Comparison of ENCODE assay signal across 26 cellular contexts in the genomic region with DNA sequence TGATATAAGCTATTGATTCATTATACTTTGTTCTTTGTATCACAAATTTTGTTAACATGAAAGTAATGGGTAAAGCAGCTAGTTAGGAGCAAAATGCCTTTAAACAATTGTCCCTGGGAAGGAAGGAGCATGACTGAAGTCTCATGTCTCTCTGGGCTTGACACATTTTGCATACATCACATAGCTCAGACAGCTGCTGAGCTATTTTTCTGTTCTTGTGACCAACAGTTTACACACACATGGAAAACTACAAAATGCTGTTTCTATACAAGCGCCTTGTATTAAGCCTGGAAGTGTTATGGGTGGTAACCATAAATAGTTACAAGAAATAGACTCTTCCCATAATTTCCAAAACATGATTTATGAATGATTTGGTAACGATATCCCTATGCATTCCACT. TPM values are rescaled to one million over a fixed set of nuclear protein-coding genes. Genes with fewer than 3 reads are reported as not detected.
"Had no signal": no experiment of that assay in that cellular context is flagged by ENCODE, and none has a peak within 500 bp of the region (broad histone marks: within the 10 kb centered on the region; RNA-seq: fewer than 3 reads in every experiment).

No MANE protein-coding gene starts in this region.

- H3K36me3 Mint-ChIP-seq: activated naive CD8-positive, alpha-beta T cell; natural killer cell; stimulated activated naive B cell treated with anti-CD40 and anti-IgM and Interleukin-4, amounts not matched to agents 10 μg/mL and 1 μg/mL and 100 μg/mL, for 72 hours had no signal

- H3K36me3 ChIP-seq: brain microvascular endothelial cell, thyroid gland had no signal

- H3K27ac ChIP-seq: brain microvascular endothelial cell, sigmoid colon, stomach had no signal

- H3K4me3 ChIP-seq: sigmoid colon, stomach, thyroid gland had no signal

- H3K27me3 Mint-ChIP-seq: activated naive CD8-positive, alpha-beta T cell; dendritic cell treated with granulocyte-macrophage colony-stimulating factor and Interleukin-4, amounts not matched to agents 40 ng/mL and 50 ng/mL, for 4 days; stimulated activated naive B cell treated with anti-CD40 and anti-IgM and Interleukin-4, amounts not matched to agents 10 μg/mL and 1 μg/mL and 100 μg/mL, for 72 hours had no signal

- H3K9me3 ChIP-seq: sigmoid colon, stomach, thyroid gland had no signal

- H3K27ac Mint-ChIP-seq: activated naive CD8-positive, alpha-beta T cell; activated T-cell treated with anti-CD3 and anti-CD28 coated beads, Interleukin-2, amount 50 U/mL, for 72 hours; dendritic cell treated with granulocyte-macrophage colony-stimulating factor and Interleukin-4, amounts not matched to agents 40 ng/mL and 50 ng/mL, for 4 days; endodermal cell; natural killer cell; stimulated activated naive B cell treated with anti-CD40 and anti-IgM and Interleukin-4, amounts not matched to agents 10 μg/mL and 1 μg/mL and 100 μg/mL, for 72 hours had no signal

- H3K9me3 Mint-ChIP-seq: activated T-cell treated with anti-CD3 and anti-CD28 coated beads, Interleukin-2, amount 50 U/mL, for 72 hours; dendritic cell treated with granulocyte-macrophage colony-stimulating factor and Interleukin-4, amounts not matched to agents 40 ng/mL and 50 ng/mL, for 4 days; endodermal cell; natural killer cell; stimulated activated naive B cell treated with anti-CD40 and anti-IgM and Interleukin-4, amounts not matched to agents 10 μg/mL and 1 μg/mL and 100 μg/mL, for 72 hours had no signal

- DNase-seq: activated CD4-positive, alpha-beta T cell treated with anti-CD3 and anti-CD28 coated beads for 4 hours; activated CD4-positive, alpha-beta T cell treated with anti-CD3 and anti-CD28 coated beads, Interleukin-2, amount 50 U/mL, for 4 hours; activated naive CD4-positive, alpha-beta T cell; activated T-cell treated with anti-CD3 and anti-CD28 coated beads for 4 hours; activated T-cell treated with anti-CD3 and anti-CD28 coated beads, Interleukin-2, amount 50 U/mL, for 72 hours; brain microvascular endothelial cell; caudate nucleus; endodermal cell; glutamatergic neuron; left cardiac atrium; natural killer cell; sigmoid colon; stimulated activated CD4-positive, alpha-beta T cell treated with anti-CD3 and anti-CD28 coated beads, Interleukin-15, amount 100 ng/mL, for 24 hours; stimulated activated CD4-positive, alpha-beta T cell treated with anti-CD3 and anti-CD28 coated beads, Interleukin-2, amount 100 ng/mL, for 24 hours; stimulated activated naive B cell treated with anti-CD40 and anti-IgM and Interleukin-4, amounts not matched to agents 10 μg/mL and 1 μg/mL and 100 μg/mL, for 72 hours; stomach; thyroid gland had no signal

- H3K27me3 ChIP-seq: brain microvascular endothelial cell, sigmoid colon, stomach, thyroid gland had no signal

- ATAC-seq: activated T-cell treated with anti-CD3 and anti-CD28 coated beads, Interleukin-2, amount 50 U/mL, for 72 hours; esophagus mucosa; left cardiac atrium; natural killer cell; stimulated activated naive B cell treated with anti-CD40 and anti-IgM and Interleukin-4, amounts not matched to agents 10 μg/mL and 1 μg/mL and 100 μg/mL, for 72 hours had no signal

- H3K4me3 Mint-ChIP-seq: activated naive CD8-positive, alpha-beta T cell; activated T-cell treated with anti-CD3 and anti-CD28 coated beads, Interleukin-2, amount 50 U/mL, for 72 hours; dendritic cell treated with granulocyte-macrophage colony-stimulating factor and Interleukin-4, amounts not matched to agents 40 ng/mL and 50 ng/mL, for 4 days; endodermal cell; natural killer cell; stimulated activated naive B cell treated with anti-CD40 and anti-IgM and Interleukin-4, amounts not matched to agents 10 μg/mL and 1 μg/mL and 100 μg/mL, for 72 hours had no signal

RNA-seq across cellular contexts. Expression of a gene that starts 37.9 kb away (rescaled TPM):
- total RNA-seq: activated T-cell treated with anti-CD3 and anti-CD28 coated beads, Interleukin-2, amount 50 U/mL, for 72 hours; astrocyte; esophagus mucosa; frontal cortex; osteocyte; renal cortical epithelial cell; sigmoid colon; T-helper 1 cell treated with Interleukin-12 subunit alpha and Interleukin-12 subunit beta and Interleukin-4 antibody, amounts not matched to agents 30 ng/mL and 1 ng/mL, for 36 hours; ureter had no signal
